8 cellular contexts compared by ENCODE assay signal in genomic region chr1:13965770-13966398, GRCh38.
A peak's percentile ranks its signal among the peaks of the same experiment; 100 is the strongest.
DNase-seq lines count a peak whose midpoint lies in the region; ATAC-seq and TF ChIP-seq lines count a peak whose summit lies in the region.

No MANE protein-coding gene starts in this region.

- H3K9me3 ChIP-seq in hepatocyte (ENCODE audit: low read depth) (no peaks in the 10 kb centered on the region), smooth muscle cell (replicated peaks; ENCODE audit: low read depth) (no peaks in the 10 kb centered on the region)

- WGBS in hepatocyte (ENCODE audit: low lambda C conversion rate, missing lambda C conversion rate): 29% methylated on average over 8 of the region's 8 CpGs
- 36% methylated on average over 8 of the region's 8 CpGs for WGBS in smooth muscle cell (ENCODE audit: low lambda C conversion rate)

- H3K79me2 ChIP-seq in hepatocyte (no peaks in the 10 kb centered on the region), smooth muscle cell (ENCODE audit: low read depth) (no peaks in the 10 kb centered on the region)

- H3K36me3 ChIP-seq in hepatocyte (replicated peaks; ENCODE audit: insufficient read depth, low read depth) (no peaks in the 10 kb centered on the region), smooth muscle cell (ENCODE audit: low read depth) (no peaks in the 10 kb centered on the region)

- DNase-seq in NCI-H2081 (lab: John Stamatoyannopoulos, UW): peak; percentile 26 to 39
- DNase-seq in NCI-H2081 treated with DMSO at 0.1 percent for 48 hours (lab: John Stamatoyannopoulos, UW): no peak
- peak; percentile 78 for DNase-seq in NCI-H146 treated with DMSO at 0.1 percent for 48 hours (lab: John Stamatoyannopoulos, UW; ENCODE audit: unreplicated experiment)
- DNase-seq in amniotic epithelial cell (ENCODE audit: low read depth): peak; percentile 2
- DNase-seq in hepatocyte (ENCODE audit: low spot score): peak; percentile 87
- DNase-seq in smooth muscle cell (lab: John Stamatoyannopoulos, UW; ENCODE audit: unreplicated experiment): no peak

- TF ChIP-seq CTCF in hepatocyte (IDR thresholded peaks at IDR 0.05; ENCODE audit: poor library complexity): peak; percentile 79
- TF ChIP-seq CTCF in smooth muscle cell (IDR thresholded peaks at IDR 0.05; ENCODE audit: borderline replicate concordance, insufficient read depth, poor library complexity, severe bottlenecking): peak; percentile 58

- H3F3A ChIP-seq in smooth muscle cell (ENCODE audit: low read depth): no peaks in the 10 kb centered on the region

- H3K27me3 ChIP-seq in hepatocyte (no peaks in the 10 kb centered on the region), smooth muscle cell (ENCODE audit: low read depth) (peaks cover 15% of the 10 kb centered on the region)

- H3K4me3 ChIP-seq in hepatocyte: no peak overlapping the region
- no peak overlapping the region for H3K4me3 ChIP-seq in smooth muscle cell

- H3K4me2 ChIP-seq in hepatocyte (no peak overlapping the region), smooth muscle cell (no peak overlapping the region)

- H3K4me1 ChIP-seq in hepatocyte (ENCODE audit: insufficient read depth): no peaks in the 10 kb centered on the region
- no peaks in the 10 kb centered on the region for H3K4me1 ChIP-seq in smooth muscle cell (ENCODE audit: low read depth)

- no peak overlapping the region for H3K27ac ChIP-seq in hepatocyte
- no peak overlapping the region for H3K27ac ChIP-seq in smooth muscle cell (ENCODE audit: low read depth)

- no peaks in the 10 kb centered on the region for H4K20me1 ChIP-seq in hepatocyte (ENCODE audit: insufficient read depth, poor library complexity, severe bottlenecking)
- H4K20me1 ChIP-seq in smooth muscle cell (ENCODE audit: low read depth): no peaks in the 10 kb centered on the region

- H2AFZ ChIP-seq in hepatocyte (no peak overlapping the region), smooth muscle cell (ENCODE audit: low read depth) (no peak overlapping the region)

- ATAC-seq in HG03520 (IDR thresholded peaks at IDR 0.05; ENCODE audit: unreplicated experiment) (no peak), GM21526 (IDR thresholded peaks at IDR 0.05; ENCODE audit: low FRiP score, unreplicated experiment) (no peak)

- no peak overlapping the region for H3K9ac ChIP-seq in smooth muscle cell (ENCODE audit: low read depth)

- no peaks in the 10 kb centered on the region for H3K9me2 ChIP-seq in hepatocyte (replicated peaks; ENCODE audit: insufficient read depth)

Comparison
In these comparisons a context has a peak if more than half of its experiments do, and no peak if none do; other contexts are left out.
1. DNase-seq: peak in NCI-H2081 (2 of 2), NCI-H146 treated with DMSO at 0.1 percent for 48 hours (single experiment), amniotic epithelial cell (single experiment) and hepatocyte (single experiment); none in NCI-H2081 treated with DMSO at 0.1 percent for 48 hours (single experiment) and smooth muscle cell (single experiment).